Comparison of ENCODE assay signal across 8 cellular contexts in the genomic region with DNA sequence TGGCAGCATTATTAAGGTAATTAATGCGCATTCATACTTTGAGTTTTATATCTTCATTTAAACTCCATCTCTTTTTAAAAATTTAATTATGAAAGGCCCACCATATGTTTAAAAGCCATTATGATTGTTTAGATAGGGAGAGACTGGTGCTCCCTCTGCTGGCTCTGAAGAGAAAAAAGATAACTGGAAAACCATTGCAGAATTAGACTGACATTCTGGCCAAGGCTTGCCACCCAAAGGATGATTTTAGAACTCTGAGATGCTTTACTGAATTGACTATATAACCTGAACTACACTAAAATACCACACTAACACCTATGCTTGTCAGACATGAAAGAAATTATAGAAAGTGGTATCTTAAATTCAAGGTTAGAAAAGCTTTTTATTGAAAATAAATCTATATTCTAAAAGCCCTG.
DNase-seq lines count a peak whose midpoint lies in the region; ATAC-seq and TF ChIP-seq lines count a peak whose summit lies in the region.

No MANE protein-coding gene starts in this region.

- no peaks in the 10 kb centered on the region for H3K4me1 ChIP-seq in testis

- peak; percentile 32 to 67 (median 41) for TF ChIP-seq CTCF in testis (IDR thresholded peaks at IDR 0.05)

- 66 to 84% methylated on average over 1 of the region's 1 CpG for WGBS in testis, 2 donors

- H3K27ac ChIP-seq in testis: no peak overlapping the region

- peak; percentile 35 for DNase-seq in AG20443 (ENCODE audit: low spot score)
- peak; percentile 43 for DNase-seq in LoVo (ENCODE audit: low spot score)
- peak; percentile 42 for DNase-seq in SW480 (ENCODE audit: low spot score)
- peak; percentile 27 for DNase-seq in glomerular endothelial cell (ENCODE audit: extremely low read depth, low read depth, low spot score)
- peak; percentile 22 for DNase-seq in testis

- no peak overlapping the region for H3K4me3 ChIP-seq in testis

- H3K9me3 ChIP-seq in testis: no peaks in the 10 kb centered on the region

- intact Hi-C loops in testis (cut with DNase I; ENCODE audit: low total_unique reads): no loop called here

- no peak for TF ChIP-seq POLR2A in testis (IDR thresholded peaks at IDR 0.05)

- ATAC-seq in GM18867 (IDR thresholded peaks at IDR 0.05; ENCODE audit: unreplicated experiment) (peak; percentile 79), GM21526 (IDR thresholded peaks at IDR 0.05; ENCODE audit: low FRiP score, unreplicated experiment) (no peak), GM18858 (IDR thresholded peaks at IDR 0.05; ENCODE audit: unreplicated experiment) (no peak)

- no peaks in the 10 kb centered on the region for H3K27me3 ChIP-seq in testis

- H3K36me3 ChIP-seq in testis (ENCODE audit: low read depth, missing control alignments): no peaks in the 10 kb centered on the region
